Comparison of ENCODE assay signal across 17 cellular contexts in the genomic region with DNA sequence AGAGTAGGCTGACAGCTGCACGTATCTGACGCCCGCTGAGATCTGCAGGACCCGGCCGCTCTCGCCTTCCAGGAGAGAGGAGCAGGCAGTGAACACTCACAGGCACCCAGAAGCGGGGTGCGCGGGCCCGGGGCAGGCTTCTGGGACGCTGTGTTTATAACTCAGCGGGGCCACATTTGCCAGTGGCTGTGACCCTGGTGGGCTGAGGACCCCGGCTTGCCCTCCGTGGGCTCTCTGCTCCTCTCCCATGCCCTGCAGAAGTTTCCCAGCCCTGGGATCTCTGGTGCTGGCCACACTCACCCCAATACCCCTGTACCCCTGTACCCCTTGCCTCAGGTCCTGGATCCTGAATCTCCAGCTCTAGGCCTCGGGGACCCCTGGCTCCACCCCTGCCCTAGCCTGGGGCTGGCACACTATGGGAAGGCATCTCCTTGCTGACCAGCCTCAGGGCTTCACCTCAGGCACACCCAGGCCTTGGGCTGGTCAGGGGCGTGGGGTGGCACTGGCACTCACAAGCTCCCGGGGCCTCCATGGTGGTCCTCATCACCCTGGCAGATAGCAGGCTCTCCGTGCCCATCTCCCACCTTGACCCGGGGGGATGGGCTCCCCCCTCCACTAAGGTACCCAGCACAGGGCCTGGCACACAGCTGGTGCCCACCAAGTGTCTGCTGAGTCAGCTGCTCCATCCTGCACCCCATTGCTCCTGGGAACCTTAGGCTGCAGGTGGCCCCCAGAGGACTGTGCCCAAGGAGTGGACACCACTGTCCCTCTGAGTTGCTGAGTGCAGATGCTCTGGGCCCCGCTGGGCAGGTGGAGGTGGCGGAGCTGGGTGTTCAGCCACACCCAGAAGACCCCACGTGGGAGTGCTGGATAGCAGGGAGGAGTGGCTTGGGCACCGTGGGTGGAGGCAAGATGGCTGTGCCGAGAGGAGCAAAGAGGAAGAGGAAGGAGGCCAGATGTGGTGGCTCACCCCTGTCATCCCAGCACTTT. TPM values are rescaled to one million over a fixed set of nuclear protein-coding genes. Genes with fewer than 3 reads are reported as not detected.
A peak's percentile ranks its signal among the peaks of the same experiment; 100 is the strongest.
DNase-seq lines count a peak whose midpoint lies in the region; ATAC-seq and TF ChIP-seq lines count a peak whose summit lies in the region.
"Had no signal": no experiment of that assay in that cellular context is flagged by ENCODE, and none has a peak within 500 bp of the region (broad histone marks: within the 10 kb centered on the region; RNA-seq: fewer than 3 reads in every experiment).

No MANE protein-coding gene starts in this region.

- intact Hi-C loops in natural killer cell (cut with micrococcal nuclease): no loop called here
- intact Hi-C loops in cardiac septum (cut with DNase I): no loop called here
- intact Hi-C loops in aorta (cut with DNase I): no loop called here

- no peak overlapping the region for H3K27ac Mint-ChIP-seq in natural killer cell treated with Interleukin-12 subunit alpha and Interleukin-12 subunit beta and Interleukin-15 and Interleukin-18, amount 100 ng/mL, for 72 hours
- H3K27ac Mint-ChIP-seq in natural killer cell (no peak overlapping the region), nephron progenitor cell (peak overlapping the region; percentile 80)

- H3K4me3 ChIP-seq in aorta (ENCODE audit: low read length in 2 of 2): no peak overlapping the region
- H3K4me3 ChIP-seq: MG63 had no signal

- H3K27ac ChIP-seq in aorta (ENCODE audit: low read depth in 1 of 2, low read length in 2 of 2): no peak overlapping the region

- no peaks in the 10 kb centered on the region for H3K4me1 Mint-ChIP-seq in natural killer cell treated with Interleukin-12 subunit alpha and Interleukin-12 subunit beta and Interleukin-15 and Interleukin-18, amount 100 ng/mL, for 72 hours (ENCODE audit: low read depth in 2 of 2)
- H3K4me1 Mint-ChIP-seq in natural killer cell (no peaks in the 10 kb centered on the region), nephron progenitor cell (peaks cover 25% of the 10 kb centered on the region)

- H3K27me3 ChIP-seq in aorta (ENCODE audit: control insufficient read depth in 1 of 2, insufficient read depth in 2 of 2, low read length in 1 of 2): no peaks in the 10 kb centered on the region
- H3K27me3 ChIP-seq: MG63 had no signal

- no peak for ATAC-seq in natural killer cell treated with Interleukin-12 subunit alpha and Interleukin-12 subunit beta and Interleukin-15 and Interleukin-18, amount 100 ng/mL, for 72 hours
- ATAC-seq in natural killer cell (no peak), aorta (ENCODE audit: low FRiP score) (no peak)

- peaks cover 0 to 3% of the 10 kb centered on the region in 2 donors for H3K4me1 ChIP-seq in aorta (ENCODE audit: control insufficient read depth in 1 of 2, insufficient read depth in 2 of 2, low read length in 2 of 2)

- H3K27me3 Mint-ChIP-seq in natural killer cell treated with Interleukin-12 subunit alpha and Interleukin-12 subunit beta and Interleukin-15 and Interleukin-18, amount 100 ng/mL, for 72 hours: no peaks in the 10 kb centered on the region
- H3K27me3 Mint-ChIP-seq in natural killer cell (ENCODE audit: low read depth in 2 of 2) (no peaks in the 10 kb centered on the region), nephron progenitor cell (ENCODE audit: low read depth, poor library complexity) (peaks cover 3% of the 10 kb centered on the region)

- peak; percentile 44 for DNase-seq in natural killer cell treated with Interleukin-12 subunit alpha and Interleukin-12 subunit beta and Interleukin-15 and Interleukin-18, amount 100 ng/mL, for 72 hours (ENCODE audit: low spot score)
- DNase-seq in natural killer cell (no peak), cardiac septum (ENCODE audit: low spot score) (peak; percentile 59), nephron progenitor cell (peak; percentile 2), aorta (peak; percentile 40 to 59), NOMO-1 treated with dmso at 0.1 percent for 144 hours (lab: John Stamatoyannopoulos, UW; ENCODE audit: unreplicated experiment) (no peak), DMS79 treated with DMSO at 0.1 percent for 48 hours (lab: John Stamatoyannopoulos, UW) (no peak)
- no peak for DNase-seq in NK-92 treated with Interleukin-12 subunit alpha and Interleukin-12 subunit beta, amount 100 ng/mL, for 24 hours (lab: John Stamatoyannopoulos, UW)
- DNase-seq: COR-L47, DMS153, EL, Karpas-422, MG63, NCI-H1092, NCI-H146, NCI-H510A treated with DMSO at 0.1 percent for 48 hours, SIG-M5 had no signal

- no peaks in the 10 kb centered on the region for H3K36me3 ChIP-seq in aorta (ENCODE audit: control insufficient read depth in 1 of 2, insufficient read depth in 2 of 2, low read length in 1 of 2)
- H3K36me3 ChIP-seq: MG63 had no signal

- 90 to 95% methylated on average over 23 to 24 of the region's 24 CpGs for WGBS in aorta, 2 donors

- H3K9me3 ChIP-seq in aorta (ENCODE audit: control insufficient read depth, low read length): no peaks in the 10 kb centered on the region

- H3K9me3 Mint-ChIP-seq in natural killer cell treated with Interleukin-12 subunit alpha and Interleukin-12 subunit beta and Interleukin-15 and Interleukin-18, amount 100 ng/mL, for 72 hours: peaks cover 2% of the 10 kb centered on the region
- H3K9me3 Mint-ChIP-seq in natural killer cell: peaks cover 0 to 8% of the 10 kb centered on the region in 2 donors
- peaks cover 25% of the 10 kb centered on the region for H3K9me3 Mint-ChIP-seq in nephron progenitor cell

- H3K4me3 Mint-ChIP-seq in natural killer cell treated with Interleukin-12 subunit alpha and Interleukin-12 subunit beta and Interleukin-15 and Interleukin-18, amount 100 ng/mL, for 72 hours: no peak overlapping the region
- H3K4me3 Mint-ChIP-seq in natural killer cell: no peak overlapping the region
- H3K4me3 Mint-ChIP-seq in nephron progenitor cell: no peak overlapping the region

- no peak for TF ChIP-seq CTCF in natural killer cell (IDR thresholded peaks at IDR 0.05)
- TF ChIP-seq CTCF in nephron progenitor cell (IDR thresholded peaks at IDR 0.05): no peak

- H3K36me3 Mint-ChIP-seq in natural killer cell treated with Interleukin-12 subunit alpha and Interleukin-12 subunit beta and Interleukin-15 and Interleukin-18, amount 100 ng/mL, for 72 hours: no peaks in the 10 kb centered on the region
- H3K36me3 Mint-ChIP-seq in natural killer cell: no peaks in the 10 kb centered on the region
- peaks cover 32% of the 10 kb centered on the region for H3K36me3 Mint-ChIP-seq in nephron progenitor cell (ENCODE audit: low read depth)

RNA-seq across cellular contexts. Expression of gene MORN1, which starts 32.4 kb away (rescaled TPM):
- 1 to 10 TPM; 4.0 to 7.5 TPM for total RNA-seq in natural killer cell treated with Interleukin-12 subunit alpha and Interleukin-12 subunit beta and Interleukin-15 and Interleukin-18, amount 100 ng/mL, for 72 hours
- total RNA-seq in natural killer cell: 1 to 10 TPM; 8.0 to 9.3 (median 8.8) TPM
- total RNA-seq in cardiac septum: 3.6 TPM
- total RNA-seq in aorta: 10 to 100 TPM in 1 of 2 donors, 1 to 10 TPM in 1; 4.7 to 12.0 TPM
- 1 to 10 TPM in 1 of 2 donors, under 1 TPM in 1; 0.50 to 9.0 TPM for polyA plus RNA-seq in aorta

RNA-seq across cellular contexts. Expression of gene RER1, which starts 32.7 kb away (rescaled TPM):
- total RNA-seq in natural killer cell treated with Interleukin-12 subunit alpha and Interleukin-12 subunit beta and Interleukin-15 and Interleukin-18, amount 100 ng/mL, for 72 hours: 100 to 1,000 TPM; 139 to 161 TPM
- total RNA-seq in natural killer cell (10 to 100 TPM; 89.2 to 98.9 (median 91.9) TPM), cardiac septum (81.9 TPM), aorta (10 to 100 TPM; 91.0 to 99.8 TPM)
- 10 to 100 TPM; 41.1 to 75.8 TPM for polyA plus RNA-seq in aorta

RNA-seq across cellular contexts. Expression of gene PEX10, which starts 53.4 kb away (rescaled TPM):
- total RNA-seq in natural killer cell treated with Interleukin-12 subunit alpha and Interleukin-12 subunit beta and Interleukin-15 and Interleukin-18, amount 100 ng/mL, for 72 hours: 10 to 100 TPM; 10.7 to 18.9 TPM
- 10 to 100 TPM in 1 of 3 donors, 1 to 10 TPM in 2; 8.1 to 11.1 (median 9.8) TPM for total RNA-seq in natural killer cell
- total RNA-seq in cardiac septum: 18.1 TPM
- total RNA-seq in aorta: 10 to 100 TPM in 1 of 2 donors, 1 to 10 TPM in 1; 9.8 to 13.1 TPM
- polyA plus RNA-seq in aorta: 10 to 100 TPM in 1 of 2 donors, 1 to 10 TPM in 1; 4.0 to 15.3 TPM

Comparison
In these comparisons a context has a peak if more than half of its experiments do, and no peak if none do; other contexts are left out.
1. DNase-seq: peak in natural killer cell treated with Interleukin-12 subunit alpha and Interleukin-12 subunit beta and Interleukin-15 and Interleukin-18, amount 100 ng/mL, for 72 hours (single experiment), cardiac septum (single experiment), nephron progenitor cell (single experiment) and aorta (2 of 2); none in natural killer cell (single experiment), NOMO-1 treated with dmso at 0.1 percent for 144 hours (single experiment), DMS79 treated with DMSO at 0.1 percent for 48 hours (single experiment) and NK-92 treated with Interleukin-12 subunit alpha and Interleukin-12 subunit beta, amount 100 ng/mL, for 24 hours (single experiment).